In the genomic region with DNA sequence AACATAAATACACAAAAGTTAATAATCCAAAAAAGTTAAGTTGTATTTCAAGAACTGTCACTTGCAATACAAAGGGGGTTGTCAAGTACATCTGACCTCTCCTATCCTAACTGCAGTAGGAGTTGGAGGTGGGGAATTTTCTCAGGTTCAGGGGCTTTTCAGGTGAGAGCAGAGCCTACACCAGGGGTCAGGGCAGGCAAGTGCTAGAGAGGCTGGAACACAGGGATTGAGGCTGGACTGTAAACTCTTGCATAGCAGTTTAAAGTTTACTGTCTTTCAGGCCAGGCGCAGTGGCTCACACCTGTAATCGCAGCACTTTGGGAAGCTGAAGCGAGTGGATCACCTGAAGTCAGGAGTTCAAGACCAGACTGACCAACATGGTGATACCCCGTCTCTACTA, we compare ENCODE assay signal across 33 cellular contexts.
"Had no signal": no experiment of that assay in that cellular context is flagged by ENCODE, and none has a peak within 500 bp of the region (broad histone marks: within the 10 kb centered on the region; RNA-seq: fewer than 3 reads in every experiment).

No MANE protein-coding gene starts in this region.

- H3K4me1 ChIP-seq: adrenal gland, body of pancreas, colonic mucosa, heart left ventricle, left lung, lower lobe of right lung, neural progenitor cell, parathyroid adenoma, psoas muscle, stomach, thyroid gland, upper lobe of left lung, vagina had no signal

- H3K27me3 ChIP-seq: adrenal gland, body of pancreas, colonic mucosa, heart left ventricle, left lung, neural progenitor cell, stomach, thyroid gland, upper lobe of left lung, vagina had no signal

- H3K9me3 ChIP-seq: adrenal gland, body of pancreas, colonic mucosa, heart left ventricle, left lung, lower lobe of right lung, psoas muscle, stomach, thyroid gland, upper lobe of left lung, vagina had no signal

- H3K27ac ChIP-seq: adrenal gland, body of pancreas, colonic mucosa, heart left ventricle, left lung, lower lobe of right lung, neural progenitor cell, parathyroid adenoma, psoas muscle, stomach, thyroid gland, upper lobe of left lung, vagina had no signal

- H3K36me3 ChIP-seq: adrenal gland, colonic mucosa, heart left ventricle, left lung, lower lobe of right lung, neural progenitor cell, stomach, thyroid gland, upper lobe of left lung, vagina had no signal

- H3K4me2 ChIP-seq: neural progenitor cell had no signal

- H3K9ac ChIP-seq: neural progenitor cell, parathyroid adenoma had no signal

- H2AFZ ChIP-seq: neural progenitor cell, parathyroid adenoma had no signal

- H3K4me3 ChIP-seq: adrenal gland, body of pancreas, colonic mucosa, heart left ventricle, left lung, lower lobe of right lung, neural progenitor cell, psoas muscle, stomach, thyroid gland, upper lobe of left lung, vagina had no signal

- DNase-seq: activated CD4-positive, alpha-beta T cell treated with anti-CD3 and anti-CD28 coated beads for 36 hours; activated CD4-positive, CD25-positive, alpha-beta regulatory T cell; activated CD8-positive, alpha-beta memory T cell treated with anti-CD3 and anti-CD28 coated beads, Interleukin-2, amount 10 ng/mL, durations not matched to agents 7 days and 5 days; activated CD8-positive, alpha-beta T cell treated with anti-CD3 and anti-CD28 coated beads, Interleukin-2, amount 10 ng/mL, durations not matched to agents 7 days and 5 days; activated naive CD4-positive, alpha-beta T cell treated with Interleukin-2 at 50 U/mL for 16 hours; activated naive CD8-positive, alpha-beta T cell treated with anti-CD3 and anti-CD28 coated beads for 36 hours; activated T-cell treated with anti-CD3 and anti-CD28 coated beads for 4 hours; activated T-cell treated with anti-CD3 and anti-CD28 coated beads, Interleukin-2, amount 50 U/mL, for 72 hours; adrenal gland; aorta; body of pancreas; colonic mucosa; effector CD8-positive, alpha-beta T cell; erythroblast; foreskin fibroblast; heart left ventricle; hypothalamus; left lung; lower lobe of right lung; mesenchymal stem cell; natural killer cell; occipital lobe; psoas muscle; stimulated activated CD4-positive, alpha-beta T cell treated with anti-CD3 and anti-CD28 coated beads, Interleukin-15, amount 100 ng/mL, for 24 hours; stimulated activated CD4-positive, alpha-beta T cell treated with anti-CD3 and anti-CD28 coated beads, Interleukin-2, amount 100 ng/mL, for 24 hours; stimulated activated naive B cell treated with anti-CD40 and anti-IgM and Interleukin-4, amounts not matched to agents 10 μg/mL and 1 μg/mL and 100 μg/mL, for 72 hours; stomach; T-helper 2 cell; thyroid gland; upper lobe of left lung had no signal

- H3K79me2 ChIP-seq: parathyroid adenoma had no signal
